In the genomic region with DNA sequence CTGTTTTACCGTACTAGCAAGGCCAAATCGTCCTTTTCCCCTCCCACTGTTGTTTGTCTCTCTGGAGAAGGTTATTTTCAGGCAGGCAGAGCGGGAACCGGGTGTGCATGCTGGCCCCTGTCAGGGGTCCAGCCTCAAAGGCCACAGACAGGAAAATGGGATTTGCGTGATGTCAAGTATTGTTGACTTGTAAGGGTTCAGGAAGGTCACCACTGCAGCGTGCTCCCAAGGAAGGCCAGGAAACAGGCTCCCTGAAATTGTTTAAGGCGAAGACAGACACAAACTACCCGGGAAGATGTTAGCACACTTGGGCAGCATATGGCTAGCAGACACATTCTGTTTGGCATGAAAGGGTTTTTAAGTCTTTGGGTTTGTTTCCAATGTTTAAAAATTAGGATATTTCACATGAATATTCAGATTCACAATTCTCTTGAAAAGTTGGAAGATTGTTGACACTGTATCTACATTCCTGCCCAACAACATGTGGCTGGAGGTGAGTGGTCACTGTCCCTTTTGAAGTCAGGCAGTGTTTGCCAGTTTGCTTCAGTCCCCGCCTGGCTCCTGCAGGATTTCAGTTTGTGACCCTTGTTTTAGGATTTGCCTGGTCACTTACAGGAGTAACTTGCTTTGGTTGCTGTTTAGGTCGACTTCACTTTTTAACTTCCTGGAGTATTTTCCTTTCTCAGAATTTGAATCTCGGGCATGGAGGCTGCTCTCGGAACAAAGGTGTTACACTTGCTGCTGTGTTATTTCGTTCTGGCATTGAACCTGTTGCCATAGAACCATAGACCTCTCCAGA, we compare ENCODE assay signal across 22 cellular contexts.
A peak's percentile ranks its signal among the peaks of the same experiment; 100 is the strongest.
DNase-seq lines count a peak whose midpoint lies in the region; ATAC-seq and TF ChIP-seq lines count a peak whose summit lies in the region.
"Had no signal": no experiment of that assay in that cellular context is flagged by ENCODE, and none has a peak within 500 bp of the region (broad histone marks: within the 10 kb centered on the region; RNA-seq: fewer than 3 reads in every experiment).

No MANE protein-coding gene starts in this region.

- H3K36me3 ChIP-seq in osteoblast (ENCODE audit: insufficient read depth, low read length), result no peaks in the 10 kb centered on the region
- H3K36me3 ChIP-seq: cardiac muscle cell, esophagus squamous epithelium, lower lobe of right lung had no signal

- no peaks in the 10 kb centered on the region for H3K79me2 ChIP-seq in osteoblast (ENCODE audit: insufficient read depth, low read length)

- DNase-seq in G401 (ENCODE audit: low spot score) (peak; percentile 55), glutamatergic neuron (no peak), osteoblast (ENCODE audit: insufficient read length, low spot score, missing footprints) (no peak), GF-D8 (lab: John Stamatoyannopoulos, UW) (no peak)
- no peak for DNase-seq in activated naive CD8-positive, alpha-beta T cell treated with anti-CD3 and anti-CD28 coated beads, Interleukin-2, amount 50 U/mL, for 24 hours
- no peak for DNase-seq in stimulated activated CD4-positive, alpha-beta T cell treated with anti-CD3 and anti-CD28 coated beads, Interleukin-2, amount 100 ng/mL, for 24 hours
- DNase-seq: ACHN; activated CD4-positive, alpha-beta T cell treated with anti-CD3 and anti-CD28 coated beads, Interleukin-2, amount 10 ng/mL, durations not matched to agents 24 days and 14 days; activated effector memory CD4-positive, alpha-beta T cell treated with Interleukin-2 at 50 U/mL for 16 hours; DMS53; esophagus squamous epithelium; head of caudate nucleus; lower lobe of right lung; naive thymus-derived CD8-positive, alpha-beta T cell; NCI-H2081; NCI-H446 treated with DMSO at 0.1 percent for 48 hours; NK-92 treated with Interleukin-12 subunit alpha and Interleukin-12 subunit beta, amount 100 ng/mL, for 24 hours; stimulated activated CD8-positive, alpha-beta memory T cell treated with anti-CD3 and anti-CD28 coated beads, Interleukin-4, amount 100 ng/mL, for 48 hours had no signal

- in situ Hi-C loops in G401 (cut with HindIII; ENCODE audit: low sequenced_read_pairs), result no loop called here

- H3K4me3 Mint-ChIP-seq in brain, result peak overlapping the region in 2 of 5 experiments; percentile 24 to 63
- peak overlapping the region; percentile 5 for H3K4me3 Mint-ChIP-seq in glutamatergic neuron (ENCODE audit: unreplicated experiment)
- H3K4me3 Mint-ChIP-seq in activated naive CD8-positive, alpha-beta T cell treated with anti-CD3 and anti-CD28 coated beads, Interleukin-2, amount 50 U/mL, for 24 hours, result no peak overlapping the region
- H3K4me3 Mint-ChIP-seq in stimulated activated memory B cell treated with anti-CD40 and anti-IgM and Interleukin-4, amounts not matched to agents 10 μg/mL and 1 μg/mL and 100 μg/mL, for 72 hours, result no peak overlapping the region
- H3K4me3 Mint-ChIP-seq: activated CD4-positive, alpha-beta T cell treated with anti-CD3 and anti-CD28 coated beads, Interleukin-2, amount 10 ng/mL, durations not matched to agents 24 days and 14 days; naive thymus-derived CD8-positive, alpha-beta T cell had no signal

- H3K4me3 ChIP-seq in osteoblast (ENCODE audit: insufficient read depth, low read length), result no peak overlapping the region
- H3K4me3 ChIP-seq: cardiac muscle cell, esophagus squamous epithelium, lower lobe of right lung had no signal

- H3K9me3 Mint-ChIP-seq in brain (peaks cover 0 to 12% (median 0%) of the 10 kb centered on the region in 5 experiments), glutamatergic neuron (ENCODE audit: unreplicated experiment) (peaks cover 18% of the 10 kb centered on the region)
- H3K9me3 Mint-ChIP-seq in activated naive CD8-positive, alpha-beta T cell treated with anti-CD3 and anti-CD28 coated beads, Interleukin-2, amount 50 U/mL, for 24 hours, result no peaks in the 10 kb centered on the region
- H3K9me3 Mint-ChIP-seq in stimulated activated memory B cell treated with anti-CD40 and anti-IgM and Interleukin-4, amounts not matched to agents 10 μg/mL and 1 μg/mL and 100 μg/mL, for 72 hours, result no peaks in the 10 kb centered on the region
- H3K9me3 Mint-ChIP-seq: activated CD4-positive, alpha-beta T cell treated with anti-CD3 and anti-CD28 coated beads, Interleukin-2, amount 10 ng/mL, durations not matched to agents 24 days and 14 days had no signal

- peaks cover 42% of the 10 kb centered on the region for H3K4me1 ChIP-seq in osteoblast (ENCODE audit: insufficient read depth, low read length)
- H3K4me1 ChIP-seq: lower lobe of right lung had no signal

- peak overlapping the region; percentile 74 for H3K27ac ChIP-seq in osteoblast (ENCODE audit: low read depth, low read length)
- H3K27ac ChIP-seq: cardiac muscle cell, KMS-11, lower lobe of right lung had no signal

- H3K27ac Mint-ChIP-seq in brain (peak overlapping the region; percentile 61 to 93 (median 83)), glutamatergic neuron (ENCODE audit: unreplicated experiment) (peak overlapping the region; percentile 99)
- no peak overlapping the region for H3K27ac Mint-ChIP-seq in activated naive CD8-positive, alpha-beta T cell treated with anti-CD3 and anti-CD28 coated beads, Interleukin-2, amount 50 U/mL, for 24 hours
- H3K27ac Mint-ChIP-seq in stimulated activated memory B cell treated with anti-CD40 and anti-IgM and Interleukin-4, amounts not matched to agents 10 μg/mL and 1 μg/mL and 100 μg/mL, for 72 hours, result no peak overlapping the region

- no peaks in the 10 kb centered on the region for H3K27me3 Mint-ChIP-seq in brain
- peaks cover 11% of the 10 kb centered on the region for H3K27me3 Mint-ChIP-seq in glutamatergic neuron (ENCODE audit: unreplicated experiment)
- peaks cover 39% of the 10 kb centered on the region for H3K27me3 Mint-ChIP-seq in activated naive CD8-positive, alpha-beta T cell treated with anti-CD3 and anti-CD28 coated beads, Interleukin-2, amount 50 U/mL, for 24 hours
- H3K27me3 Mint-ChIP-seq in stimulated activated memory B cell treated with anti-CD40 and anti-IgM and Interleukin-4, amounts not matched to agents 10 μg/mL and 1 μg/mL and 100 μg/mL, for 72 hours, result peaks cover 44% of the 10 kb centered on the region

- H3K36me3 Mint-ChIP-seq in brain (no peaks in the 10 kb centered on the region), glutamatergic neuron (ENCODE audit: unreplicated experiment) (no peaks in the 10 kb centered on the region)
- no peaks in the 10 kb centered on the region for H3K36me3 Mint-ChIP-seq in activated naive CD8-positive, alpha-beta T cell treated with anti-CD3 and anti-CD28 coated beads, Interleukin-2, amount 50 U/mL, for 24 hours (ENCODE audit: low read depth)
- no peaks in the 10 kb centered on the region for H3K36me3 Mint-ChIP-seq in stimulated activated memory B cell treated with anti-CD40 and anti-IgM and Interleukin-4, amounts not matched to agents 10 μg/mL and 1 μg/mL and 100 μg/mL, for 72 hours
- H3K36me3 Mint-ChIP-seq: naive thymus-derived CD8-positive, alpha-beta T cell had no signal

- TF ChIP-seq CTCF in brain (conservative IDR thresholded peaks at IDR 0.05), result no peak
- TF ChIP-seq CTCF in glutamatergic neuron (IDR thresholded peaks at IDR 0.05; ENCODE audit: partially characterized antibody, unreplicated experiment), result no peak
- no peak for TF ChIP-seq CTCF in osteoblast (IDR thresholded peaks at IDR 0.05; ENCODE audit: extremely low read depth, low read depth, low read length)

- no peak overlapping the region for H2AFZ ChIP-seq in osteoblast (ENCODE audit: low read length)

- no peaks in the 10 kb centered on the region for H4K20me1 ChIP-seq in osteoblast (ENCODE audit: insufficient read depth, low read length)

- ATAC-seq in activated naive CD8-positive, alpha-beta T cell treated with anti-CD3 and anti-CD28 coated beads, Interleukin-2, amount 50 U/mL, for 24 hours, result no peak
- no peak for ATAC-seq in stimulated activated memory B cell treated with anti-CD40 and anti-IgM and Interleukin-4, amounts not matched to agents 10 μg/mL and 1 μg/mL and 100 μg/mL, for 72 hours
- ATAC-seq: lower lobe of right lung; naive thymus-derived CD8-positive, alpha-beta T cell had no signal

- no peaks in the 10 kb centered on the region for H3K9me3 ChIP-seq in osteoblast (ENCODE audit: low read depth, low read length)
- H3K9me3 ChIP-seq: esophagus squamous epithelium, lower lobe of right lung had no signal

- H3K4me2 ChIP-seq in osteoblast (ENCODE audit: insufficient read depth, low read length), result no peak overlapping the region
- H3K4me2 ChIP-seq: KMS-11 had no signal

- no peaks in the 10 kb centered on the region for H3K27me3 ChIP-seq in osteoblast (ENCODE audit: insufficient read depth, low read length)
- H3K27me3 ChIP-seq: cardiac muscle cell had no signal

- H3K4me1 Mint-ChIP-seq in brain, result peaks cover 59% of the 10 kb centered on the region
- peaks cover 53% of the 10 kb centered on the region for H3K4me1 Mint-ChIP-seq in glutamatergic neuron (ENCODE audit: low read depth, unreplicated experiment)
- H3K4me1 Mint-ChIP-seq in activated naive CD8-positive, alpha-beta T cell treated with anti-CD3 and anti-CD28 coated beads, Interleukin-2, amount 50 U/mL, for 24 hours, result peaks cover 43% of the 10 kb centered on the region
- no peaks in the 10 kb centered on the region for H3K4me1 Mint-ChIP-seq in stimulated activated memory B cell treated with anti-CD40 and anti-IgM and Interleukin-4, amounts not matched to agents 10 μg/mL and 1 μg/mL and 100 μg/mL, for 72 hours

Comparison
In these comparisons a context has a peak if more than half of its experiments do, and no peak if none do; other contexts are left out.
1. H3K27ac Mint-ChIP-seq: peak in brain (5 of 5) and glutamatergic neuron (single experiment); none in activated naive CD8-positive, alpha-beta T cell treated with anti-CD3 and anti-CD28 coated beads, Interleukin-2, amount 50 U/mL, for 24 hours (single experiment) and stimulated activated memory B cell treated with anti-CD40 and anti-IgM and Interleukin-4, amounts not matched to agents 10 μg/mL and 1 μg/mL and 100 μg/mL, for 72 hours (single experiment).